ENCODE assay signal across 10 cellular contexts in the genomic region with DNA sequence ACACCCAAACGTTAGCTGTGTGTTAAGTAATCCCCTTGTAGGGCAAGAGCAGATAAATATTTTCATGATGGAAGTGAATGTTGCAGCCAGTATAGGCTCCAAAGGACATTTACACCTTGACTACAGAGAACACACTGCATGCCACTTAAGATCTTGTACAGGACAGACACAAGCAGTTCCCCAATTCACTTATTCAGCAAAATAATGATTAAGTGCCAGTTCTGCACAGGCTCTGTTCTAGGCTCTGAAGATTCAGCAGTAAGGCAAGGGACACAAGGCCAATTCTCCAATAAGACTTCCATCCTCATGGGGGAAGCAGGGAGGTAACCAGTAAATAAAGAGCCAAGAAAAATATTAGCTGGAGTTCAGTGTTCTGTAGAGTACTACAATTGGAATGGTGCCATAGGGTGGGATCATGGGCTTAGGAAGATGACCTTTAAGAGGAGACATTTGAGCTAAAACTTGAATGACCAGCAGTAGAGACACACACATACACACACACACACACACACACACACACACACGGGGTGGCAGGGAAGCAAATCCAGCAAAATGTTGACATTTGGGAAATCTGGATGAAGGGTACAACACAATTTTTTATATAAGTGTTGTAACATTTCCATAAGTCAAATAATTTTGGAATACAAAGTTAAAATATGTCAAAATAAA.
"Had no signal": no experiment of that assay in that cellular context is flagged by ENCODE, and none has a peak within 500 bp of the region (broad histone marks: within the 10 kb centered on the region; RNA-seq: fewer than 3 reads in every experiment).

No MANE protein-coding gene starts in this region.

- ATAC-seq: activated T-cell treated with anti-CD3 and anti-CD28 coated beads, Interleukin-2, amount 50 U/mL, for 4 hours; left lung; stimulated activated memory B cell treated with anti-CD40 and anti-IgM and Interleukin-4, amounts not matched to agents 10 μg/mL and 1 μg/mL and 100 μg/mL, for 72 hours had no signal

- H3K36me3 ChIP-seq: left lung, transverse colon had no signal

- H3K9me3 ChIP-seq: left lung, transverse colon had no signal

- H3K36me3 Mint-ChIP-seq: activated naive CD8-positive, alpha-beta T cell treated with anti-CD3 and anti-CD28 coated beads, Interleukin-2, amount 10 ng/mL, durations not matched to agents 7 days and 5 days; stimulated activated memory B cell treated with anti-CD40 and anti-IgM and Interleukin-4, amounts not matched to agents 10 μg/mL and 1 μg/mL and 100 μg/mL, for 72 hours had no signal

- DNase-seq: activated CD4-positive, alpha-beta T cell treated with anti-CD3 and anti-CD28 coated beads, Interleukin-2, amount 50 U/mL, for 4 hours; activated effector memory CD4-positive, alpha-beta T cell treated with anti-CD3 and anti-CD28 coated beads, Interleukin-2, amount 50 U/mL, for 16 hours; activated naive CD8-positive, alpha-beta T cell treated with anti-CD3 and anti-CD28 coated beads, Interleukin-2, amount 10 ng/mL, durations not matched to agents 7 days and 5 days; activated T-cell treated with anti-CD3 and anti-CD28 coated beads, Interleukin-2, amount 50 U/mL, for 4 hours; aorta; left lung; mesenchymal stem cell; transverse colon had no signal

- H3K27me3 Mint-ChIP-seq: stimulated activated memory B cell treated with anti-CD40 and anti-IgM and Interleukin-4, amounts not matched to agents 10 μg/mL and 1 μg/mL and 100 μg/mL, for 72 hours had no signal

- H3K4me3 Mint-ChIP-seq: activated naive CD8-positive, alpha-beta T cell treated with anti-CD3 and anti-CD28 coated beads, Interleukin-2, amount 10 ng/mL, durations not matched to agents 7 days and 5 days; activated T-cell treated with anti-CD3 and anti-CD28 coated beads, Interleukin-2, amount 50 U/mL, for 4 hours; neural crest cell; stimulated activated memory B cell treated with anti-CD40 and anti-IgM and Interleukin-4, amounts not matched to agents 10 μg/mL and 1 μg/mL and 100 μg/mL, for 72 hours had no signal

- H3K27me3 ChIP-seq: left lung, transverse colon had no signal

- H3K27ac ChIP-seq: left lung, transverse colon had no signal

- H3K27ac Mint-ChIP-seq: activated naive CD8-positive, alpha-beta T cell treated with anti-CD3 and anti-CD28 coated beads, Interleukin-2, amount 10 ng/mL, durations not matched to agents 7 days and 5 days; stimulated activated memory B cell treated with anti-CD40 and anti-IgM and Interleukin-4, amounts not matched to agents 10 μg/mL and 1 μg/mL and 100 μg/mL, for 72 hours had no signal

- H3K4me1 ChIP-seq: left lung had no signal

- H3K9me3 Mint-ChIP-seq: activated T-cell treated with anti-CD3 and anti-CD28 coated beads, Interleukin-2, amount 50 U/mL, for 4 hours; neural crest cell; stimulated activated memory B cell treated with anti-CD40 and anti-IgM and Interleukin-4, amounts not matched to agents 10 μg/mL and 1 μg/mL and 100 μg/mL, for 72 hours had no signal

- H3K4me3 ChIP-seq: left lung, transverse colon had no signal
